In genomic region chr6:36121752-36122494, GRCh38 we compare ENCODE assay signal across 1 cellular context.
TF ChIP-seq lines count a peak whose summit lies in the region.

No MANE protein-coding gene starts in this region.

TF ChIP-seq in GM12878, 131 proteins besides CTCF, POLR2A, EP300 and RAD21:
- TF ChIP-seq SMARCA5 (IDR thresholded peaks at IDR 0.05) = 0 out of 2 replicates have a peak, but pooled peaks have one; percentile 27
- TF ChIP-seq ZNF207 (IDR thresholded peaks at IDR 0.05; ENCODE audit: borderline replicate concordance) = no peak
